In the genomic region with DNA sequence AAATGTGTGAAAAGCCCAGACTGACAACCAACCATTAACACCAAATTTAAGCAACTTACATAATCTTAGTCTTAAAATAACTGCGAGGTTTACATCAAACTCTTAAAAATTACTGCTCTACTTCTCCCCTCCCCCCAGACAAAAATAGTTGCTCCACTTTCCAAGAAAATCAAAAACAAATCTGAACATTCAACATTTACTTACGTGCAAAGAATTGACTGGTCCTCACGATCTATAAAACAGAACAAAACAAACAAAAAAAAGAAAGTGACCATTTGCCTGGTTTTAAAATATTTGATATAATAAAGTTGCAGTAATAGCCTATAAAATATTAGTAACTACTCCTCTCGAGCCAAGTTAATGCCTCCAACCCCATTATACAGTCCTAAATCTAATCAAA, we compare ENCODE assay signal across 16 cellular contexts. TPM values are rescaled to one million over a fixed set of nuclear protein-coding genes. Genes with fewer than 3 reads are reported as not detected.
DNase-seq lines count a peak whose midpoint lies in the region; ATAC-seq, FAIRE-seq and TF ChIP-seq lines count a peak whose summit lies in the region.
"Had no signal": no experiment of that assay in that cellular context is flagged by ENCODE, and none has a peak within 500 bp of the region (broad histone marks: within the 10 kb centered on the region; RNA-seq: fewer than 3 reads in every experiment).

No MANE protein-coding gene starts in this region.

- POLR2A ChIA-PET in HepG2 (lab: Yijun Ruan, JAX), result no interaction called here

- peaks cover 49% of the 10 kb centered on the region for H3K36me3 Mint-ChIP-seq in endodermal cell (ENCODE audit: low read depth)

- H3K27me3 ChIP-seq in liver (ENCODE audit: control insufficient read depth in 4 of 4, insufficient read depth in 4 of 4, low read length in 3 of 4) (no peaks in the 10 kb centered on the region), HepG2 (ENCODE audit: control insufficient read depth in 1 of 2, insufficient read depth in 2 of 2, low read length in 2 of 2) (no peaks in the 10 kb centered on the region), endodermal cell (ENCODE audit: control insufficient read depth, insufficient read depth, low read length, poor library complexity, severe bottlenecking) (no peaks in the 10 kb centered on the region), thoracic aorta (replicated peaks; ENCODE audit: insufficient read depth) (no peaks in the 10 kb centered on the region), foreskin keratinocyte (no peaks in the 10 kb centered on the region)

- H3K27me3 Mint-ChIP-seq in endodermal cell (ENCODE audit: insufficient read depth), result no peaks in the 10 kb centered on the region

- TF ChIP-seq CTCF in liver (IDR thresholded peaks at IDR 0.05; ENCODE audit: low read depth, low read length, missing input control), result no peak
- TF ChIP-seq CTCF in HepG2 (CRISPR knock-in tag; IDR thresholded peaks at IDR 0.05), result no peak
- no peak for TF ChIP-seq CTCF in endodermal cell (conservative IDR thresholded peaks at IDR 0.05)
- no peak for TF ChIP-seq CTCF in thoracic aorta (IDR thresholded peaks at IDR 0.05)
- no peak for TF ChIP-seq CTCF in foreskin keratinocyte (conservative IDR thresholded peaks at IDR 0.05)

- CTCF ChIA-PET in HepG2 (lab: Yijun Ruan, JAX; ENCODE audit: low intra/inter-chr PET ratio, low total read pairs), result no interaction called here

- TF ChIP-seq RAD21 in liver (IDR thresholded peaks at IDR 0.05) (no peak), HepG2 (CRISPR knock-in tag; IDR thresholded peaks at IDR 0.05) (no peak)

- intact Hi-C loops in HepG2 (cut with micrococcal nuclease; ENCODE audit: unreplicated experiment), result no loop called here

- in situ Hi-C loops in HepG2 (cut with HindIII; ENCODE audit: extremely low pct_ligation_motif_present, low pct_unique_long_range_greater_than_20kb), result no loop called here

- peaks cover 44% of the 10 kb centered on the region for H3K4me1 Mint-ChIP-seq in endodermal cell

- no peak overlapping the region for H3K27ac Mint-ChIP-seq in endodermal cell
- H3K27ac Mint-ChIP-seq: CD4-positive, alpha-beta T cell had no signal

- TF ChIP-seq POLR2A in HepG2 (IDR thresholded peaks at IDR 0.05; ENCODE audit: insufficient read depth in 1 of 2, low read depth in 2 of 2, low read length in 2 of 2), result no peak

- ATAC-seq in HepG2 (no peak), thoracic aorta (ENCODE audit: insufficient number of reproducible peaks, low FRiP score, low read depth) (no peak), foreskin keratinocyte (no peak)
- ATAC-seq: A549 had no signal

- peaks cover 0 to 2% (median 0%) of the 10 kb centered on the region in 4 donors for H3K36me3 ChIP-seq in liver (ENCODE audit: control insufficient read depth in 4 of 4, insufficient read depth in 3 of 4, low read depth in 1 of 4, low read length in 3 of 4)
- peaks cover 10 to 34% of the 10 kb centered on the region in 2 experiments for H3K36me3 ChIP-seq in HepG2 (replicated peaks in 1 of 2; ENCODE audit: control insufficient read depth in 1 of 2, insufficient read depth in 2 of 2, low read length in 2 of 2)
- peaks cover 64% of the 10 kb centered on the region for H3K36me3 ChIP-seq in endodermal cell (ENCODE audit: control insufficient read depth, insufficient read depth, low read length)
- peaks cover 1% of the 10 kb centered on the region for H3K36me3 ChIP-seq in thoracic aorta

- H3K9ac ChIP-seq in liver (ENCODE audit: low read depth in 1 of 2, low read length in 2 of 2) (peak overlapping the region in 1 of 2 donors; percentile 47), HepG2 (ENCODE audit: insufficient read depth, low read depth, low read length) (no peak overlapping the region), endodermal cell (ENCODE audit: extremely low read depth, low read length, poor library complexity, severe bottlenecking) (no peak overlapping the region)

- H4K20me1 ChIP-seq in HepG2 (ENCODE audit: insufficient read depth, low read length), result no peaks in the 10 kb centered on the region

- BruUV-seq in HepG2 (replicated peaks; lab: Mats Ljungman, UMichigan), result no TSS peak

- DNase-seq in HepG2 (ENCODE audit: low spot score) (no peak), endodermal cell (no peak), thoracic aorta (ENCODE audit: low spot score) (no peak), HCEC 1CT (no peak), NCI-H748 treated with DMSO at 0.1 percent for 48 hours (lab: John Stamatoyannopoulos, UW) (no peak), foreskin keratinocyte (no peak)
- DNase-seq: AML-193; CD4-positive, alpha-beta T cell; DMS153; DMS79; GF-D8; GOT3; H7 had no signal

- no peak for TF ChIP-seq EP300 in HepG2 (IDR thresholded peaks at IDR 0.05; ENCODE audit: low read depth in 2 of 2, low read length in 2 of 2)
- no peak for TF ChIP-seq EP300 in HepG2 (CRISPR knock-in tag; IDR thresholded peaks at IDR 0.05; ENCODE audit: borderline replicate concordance)

- H3K27ac ChIP-seq in liver (ENCODE audit: low read depth in 1 of 2, low read length in 2 of 2), result peak overlapping the region in 1 of 2 donors; percentile 25
- H3K27ac ChIP-seq in HepG2 (ENCODE audit: extremely low read length, insufficient read depth, low read length), result no peak overlapping the region
- no peak overlapping the region for H3K27ac ChIP-seq in endodermal cell (ENCODE audit: low read depth, low read length)
- H3K27ac ChIP-seq in thoracic aorta, result peak overlapping the region; percentile 53 to 73
- H3K27ac ChIP-seq in foreskin keratinocyte, result no peak overlapping the region
- H3K27ac ChIP-seq: 22Rv1, A549 had no signal

- peak overlapping the region in 1 of 3 donors; percentile 26 for H3K4me3 ChIP-seq in liver (ENCODE audit: low read depth in 1 of 3, low read length in 3 of 3)
- H3K4me3 ChIP-seq in HepG2 (replicated peaks in 1 of 3; ENCODE audit: insufficient read depth in 1 of 3, low read depth in 2 of 3, low read length in 3 of 3), result no peak overlapping the region
- H3K4me3 ChIP-seq in endodermal cell (ENCODE audit: low read length), result peak overlapping the region; percentile 23
- peak overlapping the region; percentile 43 for H3K4me3 ChIP-seq in thoracic aorta
- H3K4me3 ChIP-seq: A549 had no signal

- H3K4me1 ChIP-seq in liver (ENCODE audit: control insufficient read depth in 4 of 4, insufficient read depth in 4 of 4, low read length in 3 of 4) (peaks cover 1 to 20% (median 15%) of the 10 kb centered on the region in 4 donors), HepG2 (ENCODE audit: insufficient read depth, low read length) (peaks cover 12% of the 10 kb centered on the region), endodermal cell (ENCODE audit: control insufficient read depth, insufficient read depth, low read length) (peaks cover 10% of the 10 kb centered on the region), thoracic aorta (ENCODE audit: control insufficient read depth in 1 of 2, low read depth in 2 of 2) (peaks cover 46 to 83% of the 10 kb centered on the region in 2 donors), foreskin keratinocyte (no peaks in the 10 kb centered on the region)
- H3K4me1 ChIP-seq: A549 had no signal

- H2AFZ ChIP-seq in HepG2 (ENCODE audit: low read length), result no peak overlapping the region

- WGBS in liver, result 23% methylated on average over 4 of the region's 4 CpGs
- 96% methylated on average over 4 of the region's 4 CpGs for WGBS in HepG2 (ENCODE audit: low lambda C conversion rate)
- WGBS in endodermal cell (ENCODE audit: insufficient coverage in 1 of 2, insufficient read length in 1 of 2), 2 experiments, result 96 to 100% methylated on average over 1 to 4 of the region's 4 CpGs

- H3K4me3 Mint-ChIP-seq in endodermal cell, result no peak overlapping the region
- H3K4me3 Mint-ChIP-seq: CD4-positive, alpha-beta T cell had no signal

- no peak overlapping the region for H3K4me2 ChIP-seq in HepG2 (ENCODE audit: low read depth, low read length)
- H3K4me2 ChIP-seq: A549 had no signal

- H3K9me3 Mint-ChIP-seq in endodermal cell, result peaks cover 5% of the 10 kb centered on the region
- H3K9me3 Mint-ChIP-seq: CD4-positive, alpha-beta T cell had no signal

- H3K79me2 ChIP-seq in HepG2 (ENCODE audit: insufficient read depth, low read length), result peaks cover 8% of the 10 kb centered on the region

- H3K9me3 ChIP-seq in liver (ENCODE audit: control insufficient read depth in 4 of 4, low read length in 3 of 4) (no peaks in the 10 kb centered on the region), HepG2 (ENCODE audit: low read length) (no peaks in the 10 kb centered on the region), endodermal cell (ENCODE audit: control insufficient read depth, low read length) (peaks cover 23% of the 10 kb centered on the region), thoracic aorta (no peaks in the 10 kb centered on the region)
- H3K9me3 ChIP-seq: A549 had no signal

- FAIRE-seq in HepG2 (lab: Jason Lieb, UNC), result no peak

TF ChIP-seq in HepG2, 621 proteins besides CTCF, POLR2A, EP300 and RAD21 (continues in another document):
- no peak for TF ChIP-seq ZKSCAN5 (CRISPR knock-in tag; IDR thresholded peaks at IDR 0.05)

RNA-seq across cellular contexts. Expression of gene MYH10, which starts 41.6 kb away (rescaled TPM):
- total RNA-seq in liver (10 to 100 TPM; 37.8 to 79.1 TPM), HepG2 (2016; rRNA removed; fragmentation: Illumina TruSeq; extraction: Trizol) (68.6 and 122 TPM in 2 replicates), endodermal cell (100 to 1,000 TPM; 251 to 257 TPM), thoracic aorta (1,000 to 10,000 TPM; 1,436 to 1,719 TPM), foreskin keratinocyte (51.2 and 57.9 TPM in 2 replicates)
- polyA plus RNA-seq in liver (10 to 100 TPM in 1 of 2 donors, 1 to 10 TPM in 1; 9.1 to 13.9 TPM), HepG2 (2011; rRNA removed) (43.4 and 44.1 TPM in 2 replicates), foreskin keratinocyte (10.5 and 12.1 TPM in 2 replicates)
- 7.0 and 7.2 TPM in 2 replicates for total RNA-seq in HepG2 (2016; cell fraction: cytosol; rRNA removed; fragmentation: Illumina TruSeq; extraction: Trizol; ENCODE audit: low read depth)
- total RNA-seq in HepG2 (2016; cell fraction: insoluble cytoplasmic fraction; rRNA removed; fragmentation: Illumina TruSeq; extraction: Trizol), result 66.9 and 98.1 TPM in 2 replicates
- 17.3 and 21.2 TPM in 2 replicates for total RNA-seq in HepG2 (2016; cell fraction: membrane; rRNA removed; fragmentation: Illumina TruSeq; extraction: Trizol)
- total RNA-seq in HepG2 (2016; cell fraction: nucleus; rRNA removed; fragmentation: Illumina TruSeq; extraction: Trizol), result 84.1 and 90.0 TPM in 2 replicates
- 31.4 and 44.1 TPM in 2 replicates for polyA plus RNA-seq in HepG2 (2011; cell fraction: cytosol; rRNA removed)
- polyA plus RNA-seq in HepG2 (2011; cell fraction: nucleus; rRNA removed), result 74.1 and 125 TPM in 2 replicates
- polyA plus RNA-seq in HepG2 (2012), result 35.7 and 50.5 TPM in 2 replicates
- polyA plus RNA-seq in HepG2 (2016; cell fraction: cytosol; fragmentation: Illumina TruSeq; extraction: Trizol; ENCODE audit: low read depth), result 1.5 and 1.7 TPM in 2 replicates
- 46.3 and 57.7 TPM in 2 replicates for polyA plus RNA-seq in HepG2 (2016; cell fraction: insoluble cytoplasmic fraction; fragmentation: Illumina TruSeq; extraction: Trizol; ENCODE audit: low read depth)
- polyA plus RNA-seq in HepG2 (2016; cell fraction: membrane; fragmentation: Illumina TruSeq; extraction: Trizol; ENCODE audit: low read depth), result 3.8 and 4.4 TPM in 2 replicates
- 88.3 and 89.7 TPM in 2 replicates for polyA plus RNA-seq in HepG2 (2016; cell fraction: nucleus; fragmentation: Illumina TruSeq; extraction: Trizol; ENCODE audit: insufficient read depth, low read depth)
- 8.2 and 85.8 TPM in 2 replicates for polyA minus RNA-seq in HepG2 (2011; rRNA and poly(A)+ RNA removed; ENCODE audit: low replicate concordance)
- polyA minus RNA-seq in HepG2 (2011; cell fraction: cytosol; rRNA and poly(A)+ RNA removed), result 60.2 and 68.5 TPM in 2 replicates
- 127 and 140 TPM in 2 replicates for polyA minus RNA-seq in HepG2 (2011; cell fraction: nucleus; rRNA and poly(A)+ RNA removed)
- 154 TPM for polyA plus RNA-seq in endodermal cell (2013, experiment 1 of 2)
- polyA plus RNA-seq in endodermal cell (2013, experiment 2 of 2), result 145 TPM

Comparison
In these comparisons a context has a peak if more than half of its experiments do, and no peak if none do; other contexts are left out.
1. H3K27ac ChIP-seq: peak in thoracic aorta (2 of 2); none in HepG2 (single experiment), endodermal cell (single experiment) and foreskin keratinocyte (single experiment).
2. H3K4me3 ChIP-seq: peak in endodermal cell (single experiment) and thoracic aorta (single experiment); none in HepG2 (0 of 3).
3. RNA of gene MYH10, which starts 41.6 kb away (total RNA-seq): 1,436 to 1,719 TPM in thoracic aorta; 251 to 257 TPM in endodermal cell, 37.8 to 79.1 TPM in liver, 7.0 to 122 TPM in HepG2 and 51.2 to 57.9 TPM in foreskin keratinocyte; every median in the first group is over 4 times any median in the second.